8 cellular contexts compared by ENCODE assay signal in genomic region chr14:73771848-73772705, GRCh38. TPM values are rescaled to one million over a fixed set of nuclear protein-coding genes. Genes with fewer than 3 reads are reported as not detected.
DNase-seq lines count a peak whose midpoint lies in the region; ATAC-seq, FAIRE-seq and TF ChIP-seq lines count a peak whose summit lies in the region.

No MANE protein-coding gene starts in this region.

- H3K4me3 ChIP-seq in Loucy (ENCODE audit: low read length, poor library complexity, severe bottlenecking) (no peak overlapping the region), breast epithelium (no peak overlapping the region), HepG2 (replicated peaks in 1 of 3; ENCODE audit: insufficient read depth in 1 of 3, low read depth in 2 of 3, low read length in 3 of 3) (peak overlapping the region in 1 of 3 experiments; percentile 27; a peak in 1 of 6 replicates)

- H2AFZ ChIP-seq in Loucy (ENCODE audit: low read length) (no peak overlapping the region), HepG2 (ENCODE audit: low read length) (no peak overlapping the region)

- POLR2A ChIA-PET in HepG2 (lab: Yijun Ruan, JAX) = interaction anchor here (0.5 to 5.5 kb wide), 10 partner anchors 10 to 228 kb away, joined by 3 to 57 read pairs (median 4); partner anchors contain the start of gene PTGR2

- H3K9ac ChIP-seq in Loucy (ENCODE audit: low read depth, low read length, poor library complexity, severe bottlenecking) (peak overlapping the region; percentile 3), HepG2 (ENCODE audit: insufficient read depth, low read depth, low read length) (peak overlapping the region; percentile 27; the same call in 1 of the 2 replicates)

- H3K4me1 ChIP-seq in Loucy (ENCODE audit: insufficient read depth, low read length, poor library complexity, severe bottlenecking) (peaks cover 27% of the 10 kb centered on the region), breast epithelium (peaks cover 4 to 29% of the 10 kb centered on the region in 2 donors), HepG2 (ENCODE audit: insufficient read depth, low read length) (peaks cover 79% of the 10 kb centered on the region)

- peak; percentile 71 for TF ChIP-seq RAD21 in HepG2 (CRISPR knock-in tag; IDR thresholded peaks at IDR 0.05)

- peak in 1 of 2 experiments; percentile 69; a peak in 2 of 4 replicates for TF ChIP-seq EP300 in HepG2 (IDR thresholded peaks at IDR 0.05; ENCODE audit: low read depth in 2 of 2, low read length in 2 of 2)
- peak; percentile 84 for TF ChIP-seq EP300 in HepG2 (CRISPR knock-in tag; IDR thresholded peaks at IDR 0.05; ENCODE audit: borderline replicate concordance)

- TF ChIP-seq CTCF in Loucy (conservative IDR thresholded peaks at IDR 0.05; ENCODE audit: low read length) (no peak), breast epithelium (IDR thresholded peaks at IDR 0.05) (no peak), HepG2 (CRISPR knock-in tag; IDR thresholded peaks at IDR 0.05) (peak; percentile 29)

- H3K9me2 ChIP-seq in Loucy (replicated peaks; ENCODE audit: low read depth, low read length) = no peaks in the 10 kb centered on the region

- H3F3A ChIP-seq in Loucy (ENCODE audit: low read depth) = no peaks in the 10 kb centered on the region

- H3K27me3 ChIP-seq in Loucy (ENCODE audit: insufficient read depth, low read length, poor library complexity, severe bottlenecking) (no peaks in the 10 kb centered on the region), breast epithelium (no peaks in the 10 kb centered on the region), HepG2 (ENCODE audit: control insufficient read depth in 1 of 2, insufficient read depth in 2 of 2, low read length in 2 of 2) (no peaks in the 10 kb centered on the region)

- ATAC-seq in GM21723 (IDR thresholded peaks at IDR 0.05; ENCODE audit: unreplicated experiment) (peak; percentile 51), HepG2 (peak; percentile 95)

- H3K4me2 ChIP-seq in Loucy (ENCODE audit: low read depth, low read length, poor library complexity, severe bottlenecking) (no peak overlapping the region), HepG2 (ENCODE audit: low read depth, low read length) (peak overlapping the region; percentile 65)

- peak; percentile 40 for DNase-seq in UCSD-AML1 (lab: John Stamatoyannopoulos, UW; ENCODE audit: unreplicated experiment)
- peak in 1 of 2 donors; percentile 70 for DNase-seq in breast epithelium (ENCODE audit: low spot score in 2 of 2)
- DNase-seq in HepG2 (ENCODE audit: low spot score) = peak; percentile 94
- peak; percentile 59 to 70 for DNase-seq in stimulated activated CD8-positive, alpha-beta memory T cell treated with anti-CD3 and anti-CD28 coated beads, Interleukin-7, amount 100 ng/mL, for 4 hours (ENCODE audit: low read depth in 2 of 2)
- no peak for DNase-seq in cortex of kidney (lab: John Stamatoyannopoulos, UW)

- CTCF ChIA-PET in HepG2 (lab: Yijun Ruan, JAX; ENCODE audit: low intra/inter-chr PET ratio, low total read pairs) = interaction anchor here (1.4 kb wide), 1 partner anchor 12 kb away, joined by 4 read pairs; a partner anchor contains a TSS

- H3K79me2 ChIP-seq in Loucy (ENCODE audit: insufficient read depth, low read length) (peaks cover 98% of the 10 kb centered on the region), HepG2 (ENCODE audit: insufficient read depth, low read length) (peaks cover 93% of the 10 kb centered on the region)

- no peaks in the 10 kb centered on the region for H3K36me3 ChIP-seq in Loucy (ENCODE audit: insufficient read depth, low read length)
- no peaks in the 10 kb centered on the region for H3K36me3 ChIP-seq in breast epithelium
- H3K36me3 ChIP-seq in HepG2 (replicated peaks in 1 of 2; ENCODE audit: control insufficient read depth in 1 of 2, insufficient read depth in 2 of 2, low read length in 2 of 2) = no peaks in the 10 kb centered on the region; a peak in 1 of 5 replicates

- BruUV-seq in HepG2 (replicated peaks; lab: Mats Ljungman, UMichigan) = no TSS peak

- intact Hi-C loops in breast epithelium (cut with DNase I; ENCODE audit: low total_unique reads) = no loop called here
- intact Hi-C loops in HepG2 (cut with micrococcal nuclease; ENCODE audit: unreplicated experiment) = loop anchor here (1.0 kb wide), 2 partner anchors 11 to 12 kb away; a partner anchor contains a TSS

- WGBS in HepG2 (ENCODE audit: low lambda C conversion rate) = 0% methylated on average over 5 of the region's 7 CpGs

- H3K27ac ChIP-seq in breast epithelium (peak overlapping the region; percentile 70 to 76), HepG2 (ENCODE audit: extremely low read length, insufficient read depth, low read length) (peak overlapping the region; percentile 53)

- peak; percentile 59 for TF ChIP-seq POLR2A in GM10847 (IDR thresholded peaks at IDR 0.05; ENCODE audit: extremely low read depth, insufficient read length)
- TF ChIP-seq POLR2A in breast epithelium (IDR thresholded peaks at IDR 0.05) = no peak
- TF ChIP-seq POLR2A in HepG2 (IDR thresholded peaks at IDR 0.05; ENCODE audit: insufficient read depth in 1 of 2, low read depth in 2 of 2, low read length in 2 of 2) = peak in 1 of 2 experiments; percentile 49; a peak in 1 of 4 replicates

- peak; percentile 97 for FAIRE-seq in HepG2 (lab: Jason Lieb, UNC)

- no peaks in the 10 kb centered on the region for H3K9me3 ChIP-seq in Loucy (ENCODE audit: insufficient read depth, low read depth, low read length)
- no peaks in the 10 kb centered on the region for H3K9me3 ChIP-seq in breast epithelium
- H3K9me3 ChIP-seq in HepG2 (ENCODE audit: low read length) = no peaks in the 10 kb centered on the region

- H4K20me1 ChIP-seq in Loucy (ENCODE audit: insufficient read depth, low read length, poor library complexity, severe bottlenecking) = peaks cover 60% of the 10 kb centered on the region
- H4K20me1 ChIP-seq in HepG2 (ENCODE audit: insufficient read depth, low read length) = peaks cover 70% of the 10 kb centered on the region

- in situ Hi-C loops in HepG2 (cut with HindIII; ENCODE audit: extremely low pct_ligation_motif_present, low pct_unique_long_range_greater_than_20kb) = no loop called here

TF ChIP-seq in HepG2, 621 proteins besides CTCF, POLR2A, EP300 and RAD21 (continues in another document):
- TF ChIP-seq UBTF (CRISPR knock-in tag; IDR thresholded peaks at IDR 0.05) (peak; percentile 75), ZNF670 (CRISPR knock-in tag; IDR thresholded peaks at IDR 0.05; ENCODE audit: borderline replicate concordance) (no peak), ASH2L (IDR thresholded peaks at IDR 0.05; ENCODE audit: insufficient read length, low read depth, low read length) (peak; percentile 60), CENPX (CRISPR knock-in tag; IDR thresholded peaks at IDR 0.05) (no peak), ZNF761 (CRISPR knock-in tag; conservative IDR thresholded peaks at IDR 0.05) (peak; percentile 75; the same call in 1 of the 2 replicates)

RNA-seq across cellular contexts. Expression of gene PNMA1, which starts 57.9 kb away (rescaled TPM):
- total RNA-seq in breast epithelium (10 to 100 TPM; 12.1 to 19.3 (median 19.2) TPM), HepG2 (2016; rRNA removed; fragmentation: Illumina TruSeq; extraction: Trizol) (8.3 and 10.7 TPM in 2 replicates)
- 1.8 and 1.9 TPM in 2 replicates for total RNA-seq in HepG2 (2016; cell fraction: cytosol; rRNA removed; fragmentation: Illumina TruSeq; extraction: Trizol; ENCODE audit: low read depth)
- total RNA-seq in HepG2 (2016; cell fraction: insoluble cytoplasmic fraction; rRNA removed; fragmentation: Illumina TruSeq; extraction: Trizol) = 8.5 and 12.1 TPM in 2 replicates
- 7.8 and 8.3 TPM in 2 replicates for total RNA-seq in HepG2 (2016; cell fraction: membrane; rRNA removed; fragmentation: Illumina TruSeq; extraction: Trizol)
- total RNA-seq in HepG2 (2016; cell fraction: nucleus; rRNA removed; fragmentation: Illumina TruSeq; extraction: Trizol) = 8.6 and 9.7 TPM in 2 replicates
- polyA plus RNA-seq in HepG2 (2011; rRNA removed) = 6.6 and 7.0 TPM in 2 replicates
- 5.3 and 6.7 TPM in 2 replicates for polyA plus RNA-seq in HepG2 (2011; cell fraction: cytosol; rRNA removed)
- 6.4 and 7.7 TPM in 2 replicates for polyA plus RNA-seq in HepG2 (2011; cell fraction: nucleus; rRNA removed)
- 14.1 and 14.8 TPM in 2 replicates for polyA plus RNA-seq in HepG2 (2012)
- polyA plus RNA-seq in HepG2 (2016; cell fraction: cytosol; fragmentation: Illumina TruSeq; extraction: Trizol; ENCODE audit: low read depth) = 2.5 and 2.9 TPM in 2 replicates
- polyA plus RNA-seq in HepG2 (2016; cell fraction: insoluble cytoplasmic fraction; fragmentation: Illumina TruSeq; extraction: Trizol; ENCODE audit: low read depth) = 18.3 and 20.9 TPM in 2 replicates
- polyA plus RNA-seq in HepG2 (2016; cell fraction: membrane; fragmentation: Illumina TruSeq; extraction: Trizol; ENCODE audit: low read depth) = 7.0 and 8.6 TPM in 2 replicates
- polyA plus RNA-seq in HepG2 (2016; cell fraction: nucleus; fragmentation: Illumina TruSeq; extraction: Trizol; ENCODE audit: insufficient read depth, low read depth) = 17.9 and 18.6 TPM in 2 replicates
- 5.1 and 5.4 TPM in 2 replicates for polyA minus RNA-seq in HepG2 (2011; rRNA and poly(A)+ RNA removed; ENCODE audit: low replicate concordance)
- polyA minus RNA-seq in HepG2 (2011; cell fraction: cytosol; rRNA and poly(A)+ RNA removed) = 5.6 and 6.3 TPM in 2 replicates
- polyA minus RNA-seq in HepG2 (2011; cell fraction: nucleus; rRNA and poly(A)+ RNA removed) = 4.8 and 7.0 TPM in 2 replicates
